Comparison of ENCODE assay signal across 16 cellular contexts in the genomic region with DNA sequence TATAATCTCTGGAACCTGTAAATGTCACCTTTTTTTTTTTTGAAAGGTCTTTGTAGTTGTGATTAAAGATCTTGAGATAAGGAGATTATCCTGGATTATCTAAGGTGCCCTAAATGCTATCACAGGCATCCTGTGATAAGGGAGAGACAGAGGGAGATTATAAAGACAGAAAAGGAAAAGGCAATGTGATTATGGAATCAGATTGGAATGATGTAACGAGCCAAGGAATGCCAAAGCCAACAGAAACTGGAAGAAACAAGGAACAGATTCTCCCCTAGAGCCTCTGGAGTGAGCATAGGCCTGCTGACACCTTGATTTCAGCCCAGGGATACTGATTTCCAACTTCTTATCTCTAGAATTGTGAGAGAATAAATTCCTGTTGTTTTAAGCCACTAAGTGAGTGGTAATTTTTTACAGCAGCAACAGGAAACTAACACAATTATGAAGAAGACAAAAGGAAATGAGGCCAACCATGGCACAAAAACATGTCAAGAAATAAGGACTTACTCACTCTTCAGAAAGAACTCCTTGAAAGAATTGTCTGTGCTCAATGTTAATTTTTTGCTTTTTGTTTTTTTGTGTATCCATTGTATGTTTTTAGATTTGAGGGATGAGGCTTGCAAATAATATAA.
DNase-seq lines count a peak whose midpoint lies in the region; ATAC-seq and TF ChIP-seq lines count a peak whose summit lies in the region.
"Had no signal": no experiment of that assay in that cellular context is flagged by ENCODE, and none has a peak within 500 bp of the region (broad histone marks: within the 10 kb centered on the region; RNA-seq: fewer than 3 reads in every experiment).

No MANE protein-coding gene starts in this region.

- H3K9me3 ChIP-seq in endodermal cell (ENCODE audit: control insufficient read depth, low read length): peaks cover 67% of the 10 kb centered on the region

- H3K36me3 Mint-ChIP-seq in natural killer cell (peaks cover 19% of the 10 kb centered on the region), endodermal cell (ENCODE audit: low read depth) (peaks cover 4% of the 10 kb centered on the region), endothelial cell (ENCODE audit: low read depth, unreplicated experiment) (no peaks in the 10 kb centered on the region)
- peaks cover 14% of the 10 kb centered on the region for H3K36me3 Mint-ChIP-seq in natural killer cell treated with Interleukin-12 subunit alpha and Interleukin-12 subunit beta and Interleukin-15 and Interleukin-18, amount 100 ng/mL, for 72 hours
- H3K36me3 Mint-ChIP-seq: CD4-positive, CD25-positive, alpha-beta regulatory T cell had no signal

- peak overlapping the region; percentile 36 for H3K4me3 ChIP-seq in endodermal cell (ENCODE audit: low read length)
- no peak overlapping the region for H3K4me3 ChIP-seq in mesendoderm (ENCODE audit: low read length)
- H3K4me3 ChIP-seq: BLaER1 treated with 17β-estradiol and CSF1 and Interleukin-3, amounts not matched to agents 10 nM and 100 nM; GM12878; GM23338 had no signal

- no peak overlapping the region for H4K8ac ChIP-seq in mesendoderm (ENCODE audit: low read depth, low read length)

- H3K56ac ChIP-seq in mesendoderm (ENCODE audit: low read length): no peak overlapping the region

- no peak overlapping the region for H3K4ac ChIP-seq in mesendoderm (ENCODE audit: low read depth, low read length)

- TF ChIP-seq CTCF in natural killer cell (IDR thresholded peaks at IDR 0.05) (no peak), endodermal cell (conservative IDR thresholded peaks at IDR 0.05) (no peak), endothelial cell (IDR thresholded peaks at IDR 0.05; ENCODE audit: unreplicated experiment) (no peak)

- H3K79me1 ChIP-seq in mesendoderm (ENCODE audit: low read length): no peaks in the 10 kb centered on the region

- intact Hi-C loops in natural killer cell (cut with micrococcal nuclease): loop anchor here (5.0 kb wide), 3 partner anchors 42 to 692 kb away; no protein-coding TSS in a partner anchor

- H3K4me2 ChIP-seq in mesendoderm (ENCODE audit: low read length): no peak overlapping the region
- H3K4me2 ChIP-seq: BLaER1 treated with 17β-estradiol and CSF1 and Interleukin-3, amounts not matched to agents 10 nM and 100 nM; GM23338 had no signal

- H4K5ac ChIP-seq in mesendoderm (ENCODE audit: low read length): no peak overlapping the region

- H3K36me3 ChIP-seq in endodermal cell (ENCODE audit: control insufficient read depth, insufficient read depth, low read length) (no peaks in the 10 kb centered on the region), mesendoderm (ENCODE audit: control insufficient read depth, insufficient read depth, low read length) (no peaks in the 10 kb centered on the region)

- no peak overlapping the region for H3K27ac ChIP-seq in endodermal cell (ENCODE audit: low read depth, low read length)
- no peak overlapping the region for H3K27ac ChIP-seq in mesendoderm (ENCODE audit: low read depth, low read length)
- H3K27ac ChIP-seq: 22Rv1; BLaER1 treated with 17β-estradiol and CSF1 and Interleukin-3, amounts not matched to agents 10 nM and 100 nM had no signal

- H3K4me1 ChIP-seq in endodermal cell (ENCODE audit: control insufficient read depth, insufficient read depth, low read length) (no peaks in the 10 kb centered on the region), mesendoderm (ENCODE audit: control insufficient read depth, low read depth, low read length) (no peaks in the 10 kb centered on the region)

- H3K9ac ChIP-seq in endodermal cell (ENCODE audit: extremely low read depth, low read length, poor library complexity, severe bottlenecking) (no peak overlapping the region), mesendoderm (ENCODE audit: low read length) (no peak overlapping the region)
- H3K9ac ChIP-seq: BLaER1 treated with 17β-estradiol and CSF1 and Interleukin-3, amounts not matched to agents 10 nM and 100 nM had no signal

- H3K27me3 ChIP-seq in endodermal cell (ENCODE audit: control insufficient read depth, insufficient read depth, low read length, poor library complexity, severe bottlenecking) (peaks cover 8% of the 10 kb centered on the region), mesendoderm (ENCODE audit: insufficient read depth, low read length, poor library complexity) (no peaks in the 10 kb centered on the region)
- H3K27me3 ChIP-seq: BLaER1 treated with 17β-estradiol and CSF1 and Interleukin-3, amounts not matched to agents 10 nM and 100 nM had no signal

- no peak overlapping the region for H2BK120ac ChIP-seq in mesendoderm (ENCODE audit: low read depth, low read length)

- H3K4me3 Mint-ChIP-seq in natural killer cell (no peak overlapping the region), endodermal cell (no peak overlapping the region), endothelial cell (ENCODE audit: unreplicated experiment) (no peak overlapping the region)
- H3K4me3 Mint-ChIP-seq in natural killer cell treated with Interleukin-12 subunit alpha and Interleukin-12 subunit beta and Interleukin-15 and Interleukin-18, amount 100 ng/mL, for 72 hours: no peak overlapping the region
- H3K4me3 Mint-ChIP-seq: CD4-positive, CD25-positive, alpha-beta regulatory T cell; GM23338; H9 had no signal

- WGBS in endodermal cell (ENCODE audit: insufficient coverage in 1 of 2, insufficient read length in 1 of 2), 2 experiments: 28 to 53% methylated on average over 1 of the region's 1 CpG
- no CpG with 5 or more reads among the region's 1 CpG for WGBS in mesendoderm (ENCODE audit: extremely low coverage, insufficient coverage, low lambda C conversion rate)

- no peak overlapping the region for H3K23ac ChIP-seq in mesendoderm (ENCODE audit: low read length)

- H3K18ac ChIP-seq in mesendoderm (ENCODE audit: low read length): no peak overlapping the region

- no peak overlapping the region for H2BK15ac ChIP-seq in mesendoderm (replicated peaks; ENCODE audit: low read depth)

- no peak overlapping the region for H2AK5ac ChIP-seq in mesendoderm (ENCODE audit: low read length)

- H3K4me1 Mint-ChIP-seq in natural killer cell (peaks cover 5% of the 10 kb centered on the region in 2 donors), endodermal cell (no peaks in the 10 kb centered on the region), endothelial cell (ENCODE audit: unreplicated experiment) (no peaks in the 10 kb centered on the region)
- peaks cover 0 to 3% of the 10 kb centered on the region in 2 donors for H3K4me1 Mint-ChIP-seq in natural killer cell treated with Interleukin-12 subunit alpha and Interleukin-12 subunit beta and Interleukin-15 and Interleukin-18, amount 100 ng/mL, for 72 hours (ENCODE audit: low read depth in 2 of 2)
- H3K4me1 Mint-ChIP-seq: CD4-positive, CD25-positive, alpha-beta regulatory T cell; GM23338; H9 had no signal

- H3K27me3 Mint-ChIP-seq in natural killer cell (ENCODE audit: low read depth in 2 of 2): no peaks in the 10 kb centered on the region
- no peaks in the 10 kb centered on the region for H3K27me3 Mint-ChIP-seq in natural killer cell treated with Interleukin-12 subunit alpha and Interleukin-12 subunit beta and Interleukin-15 and Interleukin-18, amount 100 ng/mL, for 72 hours
- H3K27me3 Mint-ChIP-seq in endodermal cell (ENCODE audit: insufficient read depth): peaks cover 27% of the 10 kb centered on the region
- H3K27me3 Mint-ChIP-seq in endothelial cell (ENCODE audit: unreplicated experiment): no peaks in the 10 kb centered on the region

- H3K79me2 ChIP-seq in mesendoderm (ENCODE audit: control insufficient read depth, insufficient read depth, low read length): no peaks in the 10 kb centered on the region

- no peak overlapping the region for H2BK5ac ChIP-seq in mesendoderm (ENCODE audit: low read length)

- H3K27ac Mint-ChIP-seq in natural killer cell (no peak overlapping the region), endodermal cell (no peak overlapping the region), endothelial cell (ENCODE audit: unreplicated experiment) (no peak overlapping the region)
- H3K27ac Mint-ChIP-seq in natural killer cell treated with Interleukin-12 subunit alpha and Interleukin-12 subunit beta and Interleukin-15 and Interleukin-18, amount 100 ng/mL, for 72 hours: no peak overlapping the region
- H3K27ac Mint-ChIP-seq: CD4-positive, CD25-positive, alpha-beta regulatory T cell; GM23338; H9 had no signal

- DNase-seq in natural killer cell (no peak), endodermal cell (no peak), mesendoderm (peak; percentile 94), NCI-H345 treated with DMSO at 0.1 percent for 48 hours (lab: John Stamatoyannopoulos, UW; ENCODE audit: unreplicated experiment) (no peak), GOT3 (lab: John Stamatoyannopoulos, UW) (no peak), endothelial cell (ENCODE audit: low spot score) (no peak)
- no peak for DNase-seq in natural killer cell treated with Interleukin-12 subunit alpha and Interleukin-12 subunit beta and Interleukin-15 and Interleukin-18, amount 100 ng/mL, for 72 hours (ENCODE audit: low spot score)
- DNase-seq: CD4-positive, CD25-positive, alpha-beta regulatory T cell; DMS 273 treated with DMSO at 0.1 percent for 48 hours; H9; IMR-90 had no signal

- ATAC-seq in natural killer cell: peak in 2 of 3 donors; percentile 59 to 67
- no peak for ATAC-seq in natural killer cell treated with Interleukin-12 subunit alpha and Interleukin-12 subunit beta and Interleukin-15 and Interleukin-18, amount 100 ng/mL, for 72 hours
- ATAC-seq in GM21367 (IDR thresholded peaks at IDR 0.05; ENCODE audit: unreplicated experiment): no peak
- ATAC-seq: GM12878, GM23338 had no signal

- H3K9me3 Mint-ChIP-seq in natural killer cell (peaks cover 6 to 8% of the 10 kb centered on the region in 2 donors), endodermal cell (peaks cover 33% of the 10 kb centered on the region), endothelial cell (ENCODE audit: unreplicated experiment) (peaks cover 8% of the 10 kb centered on the region)
- H3K9me3 Mint-ChIP-seq in natural killer cell treated with Interleukin-12 subunit alpha and Interleukin-12 subunit beta and Interleukin-15 and Interleukin-18, amount 100 ng/mL, for 72 hours: peaks cover 15% of the 10 kb centered on the region

Comparison
In these comparisons a context has a peak if more than half of its experiments do, and no peak if none do; other contexts are left out.
1. ATAC-seq: peak in natural killer cell (2 of 3); none in natural killer cell treated with Interleukin-12 subunit alpha and Interleukin-12 subunit beta and Interleukin-15 and Interleukin-18, amount 100 ng/mL, for 72 hours (0 of 2) and GM21367 (single experiment).